ENCODE assay signal across 9 cellular contexts in the genomic region with DNA sequence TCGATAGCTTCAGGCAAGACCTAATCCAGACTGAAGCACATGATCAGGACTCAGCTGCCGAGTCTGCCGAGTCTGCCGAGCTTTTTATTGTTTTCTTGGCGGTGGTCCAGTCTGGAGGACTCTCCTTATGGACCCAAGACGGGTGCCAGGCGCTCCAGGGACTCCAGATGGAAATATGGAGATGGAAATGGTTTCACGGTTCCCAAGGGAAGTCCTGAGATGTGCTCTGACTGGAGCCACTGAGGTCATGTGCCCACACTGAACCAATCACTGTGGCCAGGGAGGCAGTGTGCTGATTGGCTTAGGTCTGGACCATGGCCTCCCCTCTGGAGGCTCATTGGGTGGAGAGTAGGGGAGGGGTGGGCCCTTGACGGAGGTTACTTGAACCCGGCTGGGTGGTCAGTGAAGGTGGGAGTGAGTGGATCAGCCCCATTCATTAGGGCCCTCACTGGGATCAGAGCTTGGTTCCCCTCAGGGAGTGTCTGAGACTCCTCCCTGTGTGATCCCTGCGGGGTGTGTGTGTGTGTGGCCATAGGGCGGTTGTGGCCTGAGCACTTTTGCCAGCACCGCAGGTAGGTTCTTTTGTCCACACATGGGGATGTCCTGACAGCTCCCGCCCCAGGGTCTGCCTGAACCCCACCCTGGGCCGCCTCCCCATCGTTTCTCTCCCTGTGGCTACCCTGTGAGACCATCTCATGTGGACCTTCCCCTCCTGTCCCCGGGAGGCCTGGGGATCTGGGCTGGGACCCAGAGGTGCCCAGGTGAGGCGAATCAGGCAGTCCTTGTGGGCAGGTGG. TPM values are rescaled to one million over a fixed set of nuclear protein-coding genes. Genes with fewer than 3 reads are reported as not detected.
DNase-seq lines count a peak whose midpoint lies in the region; ATAC-seq and TF ChIP-seq lines count a peak whose summit lies in the region.
"Had no signal": no experiment of that assay in that cellular context is flagged by ENCODE, and none has a peak within 500 bp of the region (broad histone marks: within the 10 kb centered on the region; RNA-seq: fewer than 3 reads in every experiment).

No MANE protein-coding gene starts in this region.

- H3K4me3 ChIP-seq in Panc1 (ENCODE audit: low read depth in 2 of 2, low read length in 2 of 2) (peak overlapping the region; percentile 30 to 42), PC-9 (no peak overlapping the region)
- H3K4me3 ChIP-seq: right lobe of liver had no signal

- intact Hi-C loops in Panc1 (cut with micrococcal nuclease; ENCODE audit: unreplicated experiment) (no loop called here), PC-9 (cut with micrococcal nuclease; ENCODE audit: unreplicated experiment) (no loop called here)

- H3K9me2 ChIP-seq in PC-9 (ENCODE audit: insufficient read depth) = no peaks in the 10 kb centered on the region

- H3K4me1 ChIP-seq in Panc1 (ENCODE audit: control insufficient read depth, insufficient read depth, low read length) = peaks cover 5% of the 10 kb centered on the region; the same call in 1 of the 2 replicates
- no peaks in the 10 kb centered on the region for H3K4me1 ChIP-seq in PC-9 (replicated peaks; ENCODE audit: insufficient read depth)
- H3K4me1 ChIP-seq: right lobe of liver had no signal

- in situ Hi-C loops in Panc1 (cut with HindIII; ENCODE audit: low pct_unique_long_range_greater_than_20kb, low sequenced_read_pairs) = no loop called here

- no peaks in the 10 kb centered on the region for H3K79me2 ChIP-seq in PC-9 (ENCODE audit: low read depth)

- CTCF ChIA-PET in Panc1 (lab: Charles Lee) (interaction anchor here (1.1 to 1.2 kb wide), 2 partner anchors 16 to 18 kb away, joined by 3 to 4 read pairs; no protein-coding TSS in a partner anchor), PC-9 (lab: Charles Lee) (no interaction called here)

- no TSS peak for BruUV-seq in Panc1 (replicated peaks; lab: Mats Ljungman, UMichigan)
- BruUV-seq in PC-9 (replicated peaks; lab: Mats Ljungman, UMichigan) = no TSS peak

- no peak overlapping the region for H2AFZ ChIP-seq in PC-9

- no peak overlapping the region for H3K4me2 ChIP-seq in PC-9

- POLR2A ChIA-PET in Panc1 (lab: Charles Lee) (interaction anchor here (0.6 kb wide), 1 partner anchor 48 kb away, joined by 3 read pairs; no protein-coding TSS in a partner anchor), PC-9 (lab: Charles Lee; ENCODE audit: unreplicated experiment) (no interaction called here)

- H3K36me3 ChIP-seq in Panc1 (ENCODE audit: control insufficient read depth, insufficient read depth, low read length) (no peaks in the 10 kb centered on the region), PC-9 (ENCODE audit: low read depth) (0 out of 2 replicates have a peak, but pooled peaks cover under 1% of the 10 kb centered on the region)

- peak; percentile 90 for ATAC-seq in Panc1
- no peak for ATAC-seq in HG03097 (IDR thresholded peaks at IDR 0.05; ENCODE audit: low FRiP score, unreplicated experiment)

- no peaks in the 10 kb centered on the region for H3K9me3 ChIP-seq in Panc1 (ENCODE audit: control insufficient read depth, insufficient read depth, low read depth, low read length)
- H3K9me3 ChIP-seq in PC-9 (ENCODE audit: insufficient read depth, low read depth) = no peaks in the 10 kb centered on the region
- H3K9me3 ChIP-seq: right lobe of liver had no signal

- H3F3A ChIP-seq in PC-9 (ENCODE audit: insufficient read depth, low read depth) = peaks cover 17% of the 10 kb centered on the region

- H3K27ac ChIP-seq in Panc1 (ENCODE audit: low read length) (no peak overlapping the region), PC-9 (no peak overlapping the region)
- H3K27ac ChIP-seq: right lobe of liver had no signal

- DNase-seq in COR-L47 (lab: John Stamatoyannopoulos, UW) (peak; percentile 96), M059J (ENCODE audit: low read depth) (peak; percentile 48), Panc1 (ENCODE audit: low read depth, low spot score) (peak; percentile 25), iPS-NIHi11 (ENCODE audit: low spot score) (peak; percentile 78), PC-9 (no peak)
- DNase-seq in activated CD4-positive, CD25-positive, alpha-beta regulatory T cell (lab: John Stamatoyannopoulos, UW) = no peak
- DNase-seq in activated CD4-positive, alpha-beta T cell treated with anti-CD3 and anti-CD28 coated beads for 4 hours = no peak
- DNase-seq: right lobe of liver had no signal

- H3K27me3 ChIP-seq in Panc1 (ENCODE audit: control insufficient read depth, insufficient read depth, low read length) (no peaks in the 10 kb centered on the region), PC-9 (ENCODE audit: insufficient read depth, low read depth) (no peaks in the 10 kb centered on the region)
- H3K27me3 ChIP-seq: right lobe of liver had no signal

- TF ChIP-seq CTCF in Panc1 (IDR thresholded peaks at IDR 0.05) (no peak), PC-9 (conservative IDR thresholded peaks at IDR 0.05) (no peak)

- H4K20me1 ChIP-seq in PC-9 (ENCODE audit: insufficient read depth) = no peaks in the 10 kb centered on the region

RNA-seq across cellular contexts. Expression of gene RPS6KA4, which starts 14.0 kb away (rescaled TPM):
- 26.9 and 41.8 TPM in 2 replicates for total RNA-seq in M059J (2014; rRNA removed; shearing (Covaris generic))
- total RNA-seq in Panc1 (2021; ENCODE audit: unreplicated experiment) (74.0 TPM), PC-9 (2021) (60.6 and 64.3 TPM in 2 replicates)
- 74.3 TPM for polyA plus RNA-seq in Panc1 (2012; ENCODE audit: insufficient read length)

RNA-seq across cellular contexts. Expression of gene CCDC88B, which starts 33.0 kb away (rescaled TPM):
- 0.07 and 3.9 TPM in 2 replicates for total RNA-seq in M059J (2014; rRNA removed; shearing (Covaris generic))
- 17.1 TPM for total RNA-seq in Panc1 (2021; ENCODE audit: unreplicated experiment)
- 36.1 TPM for polyA plus RNA-seq in Panc1 (2012; ENCODE audit: insufficient read length)
- 9.6 and 15.1 TPM in 2 replicates for total RNA-seq in PC-9 (2021)

RNA-seq across cellular contexts. Expression of gene PRDX5, which starts 55.1 kb away (rescaled TPM):
- total RNA-seq in M059J (2014; rRNA removed; shearing (Covaris generic)) = 229 and 260 TPM in 2 replicates
- 492 TPM for total RNA-seq in Panc1 (2021; ENCODE audit: unreplicated experiment)
- polyA plus RNA-seq in Panc1 (2012; ENCODE audit: insufficient read length) = 1,326 TPM
- total RNA-seq in PC-9 (2021) = 381 and 441 TPM in 2 replicates

RNA-seq across cellular contexts. Expression of gene TRMT112, which starts 55.6 kb away (rescaled TPM):
- total RNA-seq in M059J (2014; rRNA removed; shearing (Covaris generic)) = 378 and 452 TPM in 2 replicates
- 341 TPM for total RNA-seq in Panc1 (2021; ENCODE audit: unreplicated experiment)
- polyA plus RNA-seq in Panc1 (2012; ENCODE audit: insufficient read length) = 654 TPM
- total RNA-seq in PC-9 (2021) = 264 and 275 TPM in 2 replicates

Comparison
In these comparisons a context has a peak if more than half of its experiments do, and no peak if none do; other contexts are left out.
1. DNase-seq: peak in COR-L47 (single experiment), M059J (single experiment), Panc1 (single experiment) and iPS-NIHi11 (single experiment); none in PC-9 (0 of 2), activated CD4-positive, CD25-positive, alpha-beta regulatory T cell (0 of 4) and activated CD4-positive, alpha-beta T cell treated with anti-CD3 and anti-CD28 coated beads for 4 hours (0 of 2).